1 cellular context compared by ENCODE assay signal in the genomic region with DNA sequence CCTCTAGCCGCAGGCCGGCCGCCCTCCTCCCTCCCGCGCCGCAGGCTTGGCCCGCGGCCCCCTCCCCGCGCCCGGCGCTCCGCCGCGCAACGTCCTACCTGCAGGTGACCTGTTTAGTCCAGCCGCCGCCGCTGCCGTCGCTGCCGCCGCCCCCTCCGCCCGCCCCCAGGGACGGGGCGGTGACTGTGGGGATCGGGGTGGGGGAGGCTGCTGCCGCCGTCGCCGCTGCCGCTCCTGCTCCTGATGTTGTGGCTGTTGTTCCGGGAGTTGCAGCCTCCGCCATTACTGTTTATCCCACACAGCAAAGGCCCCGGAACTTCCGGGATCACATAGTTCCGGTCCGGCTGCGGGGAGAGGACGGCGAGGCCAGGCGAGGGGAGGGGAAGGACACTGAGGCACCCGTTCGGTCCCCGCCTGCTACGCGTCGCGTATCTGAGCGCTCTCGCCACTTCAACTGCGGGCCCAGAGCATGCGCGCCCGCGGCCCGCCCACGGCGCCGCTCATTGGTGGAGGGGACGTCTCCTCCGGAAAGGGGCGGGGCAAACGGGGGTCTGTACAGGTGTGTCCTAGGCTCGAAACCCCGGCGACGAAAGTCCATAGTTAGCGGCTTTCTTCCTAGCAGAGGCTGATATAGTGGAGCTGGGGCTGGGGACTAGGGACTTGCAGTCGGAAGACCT.
TF ChIP-seq lines count a peak whose summit lies in the region.

A gene with protein sequence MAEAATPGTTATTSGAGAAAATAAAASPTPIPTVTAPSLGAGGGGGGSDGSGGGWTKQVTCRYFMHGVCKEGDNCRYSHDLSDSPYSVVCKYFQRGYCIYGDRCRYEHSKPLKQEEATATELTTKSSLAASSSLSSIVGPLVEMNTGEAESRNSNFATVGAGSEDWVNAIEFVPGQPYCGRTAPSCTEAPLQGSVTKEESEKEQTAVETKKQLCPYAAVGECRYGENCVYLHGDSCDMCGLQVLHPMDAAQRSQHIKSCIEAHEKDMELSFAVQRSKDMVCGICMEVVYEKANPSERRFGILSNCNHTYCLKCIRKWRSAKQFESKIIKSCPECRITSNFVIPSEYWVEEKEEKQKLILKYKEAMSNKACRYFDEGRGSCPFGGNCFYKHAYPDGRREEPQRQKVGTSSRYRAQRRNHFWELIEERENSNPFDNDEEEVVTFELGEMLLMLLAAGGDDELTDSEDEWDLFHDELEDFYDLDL (minus strand): TSS at position 444 of the 677 bp plus-strand sequence. CDS start 161 bp downstream, at position 283.

TF ChIP-seq in HepG2, 621 proteins besides CTCF, POLR2A, EP300 and RAD21 (continued from another document and continues in another):
- TF ChIP-seq, protein P1, sequence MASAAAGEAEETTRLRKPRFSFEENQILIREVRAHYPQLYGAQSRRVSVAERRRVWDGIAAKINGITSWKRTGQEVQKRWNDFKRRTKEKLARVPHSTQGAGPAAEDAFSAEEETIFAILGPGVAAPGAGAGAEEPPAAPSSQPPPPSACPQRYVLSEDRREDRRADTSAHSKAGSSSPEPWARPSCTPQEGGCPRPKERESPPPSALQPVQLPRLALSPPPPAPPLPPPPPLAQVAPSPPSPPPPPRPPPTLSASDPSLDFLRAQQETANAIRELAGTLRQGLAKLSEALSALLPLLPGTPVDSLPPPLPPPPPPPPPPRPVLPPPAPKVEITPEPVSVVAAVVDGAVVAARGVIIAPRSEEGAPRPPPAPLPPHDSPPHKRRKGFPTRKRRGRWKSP (CRISPR knock-in tag; IDR thresholded peaks at IDR 0.05): 0 out of 2 replicates have a peak, but pooled peaks have one; percentile 3
- TF ChIP-seq ARNTL (CRISPR knock-in tag; IDR thresholded peaks at IDR 0.05) (no peak), ZNF670 (CRISPR knock-in tag; IDR thresholded peaks at IDR 0.05; ENCODE audit: borderline replicate concordance) (peak; percentile 76; the same call in 1 of the 2 replicates), MAFG (CRISPR knock-in tag; IDR thresholded peaks at IDR 0.05) (no peak), GATA4 (IDR thresholded peaks at IDR 0.05; ENCODE audit: borderline replicate concordance, low read depth) (peak; percentile 47; the same call in 1 of the 2 replicates), CENPT (CRISPR knock-in tag; IDR thresholded peaks at IDR 0.05; ENCODE audit: low read depth) (no peak), KDM2A (CRISPR knock-in tag; IDR thresholded peaks at IDR 0.05; ENCODE audit: borderline replicate concordance, low read depth) (peak; percentile 72; the same call in 1 of the 2 replicates), SOX5 (CRISPR knock-in tag; IDR thresholded peaks at IDR 0.05; ENCODE audit: borderline replicate concordance) (peak; percentile 43; the same call in 1 of the 2 replicates), ZNF432 (CRISPR knock-in tag; IDR thresholded peaks at IDR 0.05; ENCODE audit: borderline replicate concordance) (no peak), ZNF329 (CRISPR knock-in tag; IDR thresholded peaks at IDR 0.05; ENCODE audit: low read depth) (no peak), PCBP1 (IDR thresholded peaks at IDR 0.05; ENCODE audit: borderline replicate concordance, low read depth, low read length) (peak; percentile 89; the same call in 1 of the 2 replicates), GATAD2A (CRISPR knock-in tag; IDR thresholded peaks at IDR 0.05) (peak; percentile 50; the same call in 1 of the 2 replicates), RARG (CRISPR knock-in tag; IDR thresholded peaks at IDR 0.05; ENCODE audit: low read depth) (no peak), ZNF230 (CRISPR knock-in tag; IDR thresholded peaks at IDR 0.05) (no peak), ZNF83 (CRISPR knock-in tag; IDR thresholded peaks at IDR 0.05; ENCODE audit: borderline replicate concordance) (no peak), RFX3 (CRISPR knock-in tag; IDR thresholded peaks at IDR 0.05) (no peak), ZNF660 (CRISPR knock-in tag; IDR thresholded peaks at IDR 0.05; ENCODE audit: borderline replicate concordance, low read depth) (no peak), CEBPG (CRISPR knock-in tag; IDR thresholded peaks at IDR 0.05) (peak; percentile 48; the same call in 1 of the 2 replicates), PCBP2 (optimal IDR thresholded peaks at IDR 0.05; ENCODE audit: low read depth, low read length, poor library complexity, severe bottlenecking) (no peak), ELF1 (CRISPR knock-in tag; IDR thresholded peaks at IDR 0.05) (peak; percentile 98), MXD4 (CRISPR knock-in tag; IDR thresholded peaks at IDR 0.05) (peak; percentile 63), MYC (CRISPR knock-in tag; IDR thresholded peaks at IDR 0.05; ENCODE audit: borderline replicate concordance) (peak; percentile 81; the same call in 1 of the 2 replicates), ZNF251 (CRISPR knock-in tag; IDR thresholded peaks at IDR 0.05) (no peak), ZSCAN20 (CRISPR knock-in tag; IDR thresholded peaks at IDR 0.05; ENCODE audit: borderline replicate concordance) (no peak), ETV5 (CRISPR knock-in tag; IDR thresholded peaks at IDR 0.05; ENCODE audit: borderline replicate concordance) (peak; percentile 90), ZMAT3 (CRISPR knock-in tag; conservative IDR thresholded peaks at IDR 0.05) (peak; percentile 77), U2AF1 (optimal IDR thresholded peaks at IDR 0.05; ENCODE audit: low read depth, low read length) (no peak), HDAC1 (CRISPR knock-in tag; IDR thresholded peaks at IDR 0.05) (peak; percentile 80), PHF5A (CRISPR knock-in tag; IDR thresholded peaks at IDR 0.05; ENCODE audit: low read depth, unreplicated experiment) (peak; percentile 29), MED1 (CRISPR knock-in tag; IDR thresholded peaks at IDR 0.05) (peak; percentile 71)
- TF ChIP-seq, protein P2, sequence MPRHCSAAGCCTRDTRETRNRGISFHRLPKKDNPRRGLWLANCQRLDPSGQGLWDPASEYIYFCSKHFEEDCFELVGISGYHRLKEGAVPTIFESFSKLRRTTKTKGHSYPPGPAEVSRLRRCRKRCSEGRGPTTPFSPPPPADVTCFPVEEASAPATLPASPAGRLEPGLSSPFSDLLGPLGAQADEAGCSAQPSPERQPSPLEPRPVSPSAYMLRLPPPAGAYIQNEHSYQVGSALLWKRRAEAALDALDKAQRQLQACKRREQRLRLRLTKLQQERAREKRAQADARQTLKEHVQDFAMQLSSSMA (CRISPR knock-in tag; IDR thresholded peaks at IDR 0.05): peak; percentile 69; the same call in 1 of the 2 replicates
- TF ChIP-seq, protein P3, sequence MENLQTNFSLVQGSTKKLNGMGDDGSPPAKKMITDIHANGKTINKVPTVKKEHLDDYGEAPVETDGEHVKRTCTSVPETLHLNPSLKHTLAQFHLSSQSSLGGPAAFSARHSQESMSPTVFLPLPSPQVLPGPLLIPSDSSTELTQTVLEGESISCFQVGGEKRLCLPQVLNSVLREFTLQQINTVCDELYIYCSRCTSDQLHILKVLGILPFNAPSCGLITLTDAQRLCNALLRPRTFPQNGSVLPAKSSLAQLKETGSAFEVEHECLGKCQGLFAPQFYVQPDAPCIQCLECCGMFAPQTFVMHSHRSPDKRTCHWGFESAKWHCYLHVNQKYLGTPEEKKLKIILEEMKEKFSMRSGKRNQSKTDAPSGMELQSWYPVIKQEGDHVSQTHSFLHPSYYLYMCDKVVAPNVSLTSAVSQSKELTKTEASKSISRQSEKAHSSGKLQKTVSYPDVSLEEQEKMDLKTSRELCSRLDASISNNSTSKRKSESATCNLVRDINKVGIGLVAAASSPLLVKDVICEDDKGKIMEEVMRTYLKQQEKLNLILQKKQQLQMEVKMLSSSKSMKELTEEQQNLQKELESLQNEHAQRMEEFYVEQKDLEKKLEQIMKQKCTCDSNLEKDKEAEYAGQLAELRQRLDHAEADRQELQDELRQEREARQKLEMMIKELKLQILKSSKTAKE (CRISPR knock-in tag; IDR thresholded peaks at IDR 0.05; ENCODE audit: borderline replicate concordance): 0 out of 2 replicates have a peak, but pooled peaks have one; percentile 21
- TF ChIP-seq, protein P4, sequence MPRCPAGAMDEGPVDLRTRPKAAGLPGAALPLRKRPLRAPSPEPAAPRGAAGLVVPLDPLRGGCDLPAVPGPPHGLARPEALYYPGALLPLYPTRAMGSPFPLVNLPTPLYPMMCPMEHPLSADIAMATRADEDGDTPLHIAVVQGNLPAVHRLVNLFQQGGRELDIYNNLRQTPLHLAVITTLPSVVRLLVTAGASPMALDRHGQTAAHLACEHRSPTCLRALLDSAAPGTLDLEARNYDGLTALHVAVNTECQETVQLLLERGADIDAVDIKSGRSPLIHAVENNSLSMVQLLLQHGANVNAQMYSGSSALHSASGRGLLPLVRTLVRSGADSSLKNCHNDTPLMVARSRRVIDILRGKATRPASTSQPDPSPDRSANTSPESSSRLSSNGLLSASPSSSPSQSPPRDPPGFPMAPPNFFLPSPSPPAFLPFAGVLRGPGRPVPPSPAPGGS (CRISPR knock-in tag; IDR thresholded peaks at IDR 0.05): no peak
- TF ChIP-seq, protein P5, sequence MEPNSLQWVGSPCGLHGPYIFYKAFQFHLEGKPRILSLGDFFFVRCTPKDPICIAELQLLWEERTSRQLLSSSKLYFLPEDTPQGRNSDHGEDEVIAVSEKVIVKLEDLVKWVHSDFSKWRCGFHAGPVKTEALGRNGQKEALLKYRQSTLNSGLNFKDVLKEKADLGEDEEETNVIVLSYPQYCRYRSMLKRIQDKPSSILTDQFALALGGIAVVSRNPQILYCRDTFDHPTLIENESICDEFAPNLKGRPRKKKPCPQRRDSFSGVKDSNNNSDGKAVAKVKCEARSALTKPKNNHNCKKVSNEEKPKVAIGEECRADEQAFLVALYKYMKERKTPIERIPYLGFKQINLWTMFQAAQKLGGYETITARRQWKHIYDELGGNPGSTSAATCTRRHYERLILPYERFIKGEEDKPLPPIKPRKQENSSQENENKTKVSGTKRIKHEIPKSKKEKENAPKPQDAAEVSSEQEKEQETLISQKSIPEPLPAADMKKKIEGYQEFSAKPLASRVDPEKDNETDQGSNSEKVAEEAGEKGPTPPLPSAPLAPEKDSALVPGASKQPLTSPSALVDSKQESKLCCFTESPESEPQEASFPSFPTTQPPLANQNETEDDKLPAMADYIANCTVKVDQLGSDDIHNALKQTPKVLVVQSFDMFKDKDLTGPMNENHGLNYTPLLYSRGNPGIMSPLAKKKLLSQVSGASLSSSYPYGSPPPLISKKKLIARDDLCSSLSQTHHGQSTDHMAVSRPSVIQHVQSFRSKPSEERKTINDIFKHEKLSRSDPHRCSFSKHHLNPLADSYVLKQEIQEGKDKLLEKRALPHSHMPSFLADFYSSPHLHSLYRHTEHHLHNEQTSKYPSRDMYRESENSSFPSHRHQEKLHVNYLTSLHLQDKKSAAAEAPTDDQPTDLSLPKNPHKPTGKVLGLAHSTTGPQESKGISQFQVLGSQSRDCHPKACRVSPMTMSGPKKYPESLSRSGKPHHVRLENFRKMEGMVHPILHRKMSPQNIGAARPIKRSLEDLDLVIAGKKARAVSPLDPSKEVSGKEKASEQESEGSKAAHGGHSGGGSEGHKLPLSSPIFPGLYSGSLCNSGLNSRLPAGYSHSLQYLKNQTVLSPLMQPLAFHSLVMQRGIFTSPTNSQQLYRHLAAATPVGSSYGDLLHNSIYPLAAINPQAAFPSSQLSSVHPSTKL (CRISPR knock-in tag; IDR thresholded peaks at IDR 0.05): peak; percentile 32
- TF ChIP-seq, protein P6, sequence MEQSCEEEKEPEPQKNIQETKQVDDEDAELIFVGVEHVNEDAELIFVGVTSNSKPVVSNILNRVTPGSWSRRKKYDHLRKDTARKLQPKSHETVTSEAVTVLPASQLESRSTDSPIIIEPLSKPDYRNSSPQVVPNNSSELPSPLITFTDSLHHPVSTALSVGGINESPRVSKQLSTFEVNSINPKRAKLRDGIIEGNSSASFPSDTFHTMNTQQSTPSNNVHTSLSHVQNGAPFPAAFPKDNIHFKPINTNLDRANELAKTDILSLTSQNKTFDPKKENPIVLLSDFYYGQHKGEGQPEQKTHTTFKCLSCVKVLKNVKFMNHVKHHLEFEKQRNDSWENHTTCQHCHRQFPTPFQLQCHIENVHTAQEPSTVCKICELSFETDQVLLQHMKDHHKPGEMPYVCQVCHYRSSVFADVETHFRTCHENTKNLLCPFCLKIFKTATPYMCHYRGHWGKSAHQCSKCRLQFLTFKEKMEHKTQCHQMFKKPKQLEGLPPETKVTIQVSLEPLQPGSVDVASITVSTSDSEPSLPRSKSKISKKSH (CRISPR knock-in tag; IDR thresholded peaks at IDR 0.05; ENCODE audit: borderline replicate concordance): no peak
- TF ChIP-seq, protein P7, sequence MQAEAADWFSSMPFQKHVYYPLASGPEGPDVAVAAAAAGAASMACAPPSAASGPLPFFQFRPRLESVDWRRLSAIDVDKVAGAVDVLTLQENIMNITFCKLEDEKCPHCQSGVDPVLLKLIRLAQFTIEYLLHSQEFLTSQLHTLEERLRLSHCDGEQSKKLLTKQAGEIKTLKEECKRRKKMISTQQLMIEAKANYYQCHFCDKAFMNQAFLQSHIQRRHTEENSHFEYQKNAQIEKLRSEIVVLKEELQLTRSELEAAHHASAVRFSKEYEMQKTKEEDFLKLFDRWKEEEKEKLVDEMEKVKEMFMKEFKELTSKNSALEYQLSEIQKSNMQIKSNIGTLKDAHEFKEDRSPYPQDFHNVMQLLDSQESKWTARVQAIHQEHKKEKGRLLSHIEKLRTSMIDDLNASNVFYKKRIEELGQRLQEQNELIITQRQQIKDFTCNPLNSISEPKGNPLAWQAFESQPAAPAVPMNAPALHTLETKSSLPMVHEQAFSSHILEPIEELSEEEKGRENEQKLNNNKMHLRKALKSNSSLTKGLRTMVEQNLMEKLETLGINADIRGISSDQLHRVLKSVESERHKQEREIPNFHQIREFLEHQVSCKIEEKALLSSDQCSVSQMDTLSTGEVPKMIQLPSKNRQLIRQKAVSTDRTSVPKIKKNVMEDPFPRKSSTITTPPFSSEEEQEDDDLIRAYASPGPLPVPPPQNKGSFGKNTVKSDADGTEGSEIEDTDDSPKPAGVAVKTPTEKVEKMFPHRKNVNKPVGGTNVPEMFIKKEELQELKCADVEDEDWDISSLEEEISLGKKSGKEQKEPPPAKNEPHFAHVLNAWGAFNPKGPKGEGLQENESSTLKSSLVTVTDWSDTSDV (CRISPR knock-in tag; IDR thresholded peaks at IDR 0.05): no peak
- TF ChIP-seq, protein P8, sequence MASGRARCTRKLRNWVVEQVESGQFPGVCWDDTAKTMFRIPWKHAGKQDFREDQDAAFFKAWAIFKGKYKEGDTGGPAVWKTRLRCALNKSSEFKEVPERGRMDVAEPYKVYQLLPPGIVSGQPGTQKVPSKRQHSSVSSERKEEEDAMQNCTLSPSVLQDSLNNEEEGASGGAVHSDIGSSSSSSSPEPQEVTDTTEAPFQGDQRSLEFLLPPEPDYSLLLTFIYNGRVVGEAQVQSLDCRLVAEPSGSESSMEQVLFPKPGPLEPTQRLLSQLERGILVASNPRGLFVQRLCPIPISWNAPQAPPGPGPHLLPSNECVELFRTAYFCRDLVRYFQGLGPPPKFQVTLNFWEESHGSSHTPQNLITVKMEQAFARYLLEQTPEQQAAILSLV (CRISPR knock-in tag; IDR thresholded peaks at IDR 0.05; ENCODE audit: borderline replicate concordance): no peak
- TF ChIP-seq, protein P9, sequence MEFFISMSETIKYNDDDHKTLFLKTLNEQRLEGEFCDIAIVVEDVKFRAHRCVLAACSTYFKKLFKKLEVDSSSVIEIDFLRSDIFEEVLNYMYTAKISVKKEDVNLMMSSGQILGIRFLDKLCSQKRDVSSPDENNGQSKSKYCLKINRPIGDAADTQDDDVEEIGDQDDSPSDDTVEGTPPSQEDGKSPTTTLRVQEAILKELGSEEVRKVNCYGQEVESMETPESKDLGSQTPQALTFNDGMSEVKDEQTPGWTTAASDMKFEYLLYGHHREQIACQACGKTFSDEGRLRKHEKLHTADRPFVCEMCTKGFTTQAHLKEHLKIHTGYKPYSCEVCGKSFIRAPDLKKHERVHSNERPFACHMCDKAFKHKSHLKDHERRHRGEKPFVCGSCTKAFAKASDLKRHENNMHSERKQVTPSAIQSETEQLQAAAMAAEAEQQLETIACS (CRISPR knock-in tag; IDR thresholded peaks at IDR 0.05): no peak
- TF ChIP-seq, protein P10, sequence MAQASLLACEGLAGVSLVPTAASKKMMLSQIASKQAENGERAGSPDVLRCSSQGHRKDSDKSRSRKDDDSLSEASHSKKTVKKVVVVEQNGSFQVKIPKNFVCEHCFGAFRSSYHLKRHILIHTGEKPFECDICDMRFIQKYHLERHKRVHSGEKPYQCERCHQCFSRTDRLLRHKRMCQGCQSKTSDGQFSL (CRISPR knock-in tag; IDR thresholded peaks at IDR 0.05): peak; percentile 29; the same call in 1 of the 2 replicates
